20 cellular contexts compared by ENCODE assay signal in genomic region chr4:47367761-47368160, GRCh38.
"Had no signal": no experiment of that assay in that cellular context is flagged by ENCODE, and none has a peak within 500 bp of the region (broad histone marks: within the 10 kb centered on the region; RNA-seq: fewer than 3 reads in every experiment).

No MANE protein-coding gene starts in this region.

- ATAC-seq: left lung; naive thymus-derived CD4-positive, alpha-beta T cell; right lobe of liver; stimulated activated naive CD8-positive, alpha-beta T cell treated with anti-CD3 and anti-CD28 coated beads, Interleukin-15, amount 100 ng/mL, for 72 hours had no signal

- H3K27ac Mint-ChIP-seq: activated CD4-positive, alpha-beta memory T cell treated with anti-CD3 and anti-CD28 coated beads for 36 hours; activated naive CD8-positive, alpha-beta T cell treated with anti-CD3 and anti-CD28 coated beads for 36 hours; naive thymus-derived CD4-positive, alpha-beta T cell had no signal

- H3K4me1 Mint-ChIP-seq: activated naive CD8-positive, alpha-beta T cell treated with anti-CD3 and anti-CD28 coated beads for 36 hours; naive thymus-derived CD4-positive, alpha-beta T cell; neural crest cell; stimulated activated naive CD8-positive, alpha-beta T cell treated with anti-CD3 and anti-CD28 coated beads, Interleukin-15, amount 100 ng/mL, for 72 hours had no signal

- H3K36me3 Mint-ChIP-seq: activated CD4-positive, alpha-beta memory T cell treated with anti-CD3 and anti-CD28 coated beads for 36 hours; activated naive CD8-positive, alpha-beta T cell treated with anti-CD3 and anti-CD28 coated beads for 36 hours; naive thymus-derived CD4-positive, alpha-beta T cell had no signal

- H3K4me3 ChIP-seq: coronary artery, esophagus muscularis mucosa, left lung, right lobe of liver, skin epidermis, tibial artery had no signal

- H3K9me3 ChIP-seq: esophagus muscularis mucosa, left lung, right lobe of liver, tibial artery had no signal

- H3K4me1 ChIP-seq: esophagus muscularis mucosa, left lung, right lobe of liver, tibial artery had no signal

- H3K27me3 ChIP-seq: esophagus muscularis mucosa, left lung, right lobe of liver, tibial artery had no signal

- H3K4me3 Mint-ChIP-seq: activated CD4-positive, alpha-beta memory T cell treated with anti-CD3 and anti-CD28 coated beads for 36 hours; activated naive CD8-positive, alpha-beta T cell treated with anti-CD3 and anti-CD28 coated beads for 36 hours; naive thymus-derived CD4-positive, alpha-beta T cell; neural crest cell; stimulated activated naive CD8-positive, alpha-beta T cell treated with anti-CD3 and anti-CD28 coated beads, Interleukin-15, amount 100 ng/mL, for 72 hours had no signal

- H3K9me3 Mint-ChIP-seq: activated CD4-positive, alpha-beta memory T cell treated with anti-CD3 and anti-CD28 coated beads for 36 hours; activated naive CD8-positive, alpha-beta T cell treated with anti-CD3 and anti-CD28 coated beads for 36 hours; stimulated activated naive CD8-positive, alpha-beta T cell treated with anti-CD3 and anti-CD28 coated beads, Interleukin-15, amount 100 ng/mL, for 72 hours had no signal

- H3K36me3 ChIP-seq: esophagus muscularis mucosa, left lung, right lobe of liver, tibial artery had no signal

- DNase-seq: activated CD4-positive, alpha-beta memory T cell treated with anti-CD3 and anti-CD28 coated beads for 36 hours; activated CD4-positive, alpha-beta T cell treated with anti-CD3 and anti-CD28 coated beads for 48 hours; activated naive CD4-positive, alpha-beta T cell treated with Interleukin-2 at 50 U/mL for 16 hours; activated naive CD8-positive, alpha-beta T cell treated with anti-CD3 and anti-CD28 coated beads for 36 hours; activated T-cell treated with anti-CD3 and anti-CD28 coated beads, Interleukin-2, amount 50 U/mL, for 48 hours; amniotic stem cell; cerebellar nuclear complex; hippocampal formation; kidney glomerular epithelial cell; left lung; naive thymus-derived CD4-positive, alpha-beta T cell; occipital lobe; right lobe of liver; stimulated activated CD4-positive, alpha-beta T cell treated with anti-CD3 and anti-CD28 coated beads, Interleukin-1b, Interleukin-23, amount 100 ng/mL, for 48 hours; stimulated activated naive CD8-positive, alpha-beta T cell treated with anti-CD3 and anti-CD28 coated beads, Interleukin-15, amount 100 ng/mL, for 72 hours; tibial artery had no signal

- H3K27ac ChIP-seq: coronary artery, esophagus muscularis mucosa, left lung, right lobe of liver, skin epidermis, tibial artery had no signal
